In genomic region chr10:29273478-29273877, GRCh38 we compare ENCODE assay signal across 25 cellular contexts. TPM values are rescaled to one million over a fixed set of nuclear protein-coding genes. Genes with fewer than 3 reads are reported as not detected.
"Had no signal": no experiment of that assay in that cellular context is flagged by ENCODE, and none has a peak within 500 bp of the region (broad histone marks: within the 10 kb centered on the region; RNA-seq: fewer than 3 reads in every experiment).

No MANE protein-coding gene starts in this region.

- H3K4me3 Mint-ChIP-seq: activated naive CD4-positive, alpha-beta T cell treated with anti-CD3 and anti-CD28 coated beads, Interleukin-2, amount 50 U/mL, for 24 hours; brain; naive thymus-derived CD8-positive, alpha-beta T cell had no signal

- H3K4me1 ChIP-seq: lower lobe of right lung, pancreas, psoas muscle, right atrium auricular region, thyroid gland, uterus had no signal

- H3K36me3 Mint-ChIP-seq: brain; naive thymus-derived CD8-positive, alpha-beta T cell had no signal

- H3K9me3 ChIP-seq: lower lobe of right lung, neutrophil, pancreas, psoas muscle, right atrium auricular region, thyroid gland, uterus had no signal

- DNase-seq: activated CD4-positive, CD25-positive, alpha-beta regulatory T cell treated with anti-CD3 and anti-CD28 coated beads, Interleukin-2, amount 50 U/mL, for 72 hours; activated gamma-delta T cell treated with Interleukin-2 at 50 U/mL for 16 hours; activated T-cell treated with anti-CD3 and anti-CD28 coated beads, Interleukin-2, amount 50 U/mL, for 1 hour; foreskin melanocyte; lower lobe of right lung; naive thymus-derived CD8-positive, alpha-beta T cell; pancreas; psoas muscle; stimulated activated CD4-positive, alpha-beta T cell treated with anti-CD3 and anti-CD28 coated beads, Interleukin-12 subunit alpha, Interleukin-12 subunit beta, amount 100 ng/mL, for 4 hours; stimulated activated CD4-positive, alpha-beta T cell treated with anti-CD3 and anti-CD28 coated beads, Interleukin-4, amount 100 ng/mL, for 4 hours; stimulated activated naive CD8-positive, alpha-beta T cell treated with anti-CD3 and anti-CD28 coated beads, Interleukin-15, Interleukin-2, amounts not matched to agents 100 U/mL and 50 U/mL, for 24 hours; substantia nigra; thyroid gland; uterus; WERI-Rb-1 had no signal

- H3K4me1 Mint-ChIP-seq: activated naive CD4-positive, alpha-beta T cell treated with anti-CD3 and anti-CD28 coated beads, Interleukin-2, amount 50 U/mL, for 24 hours; naive thymus-derived CD8-positive, alpha-beta T cell had no signal

- H2AFZ ChIP-seq: hepatocyte had no signal

- H3K27ac ChIP-seq: hepatocyte, lower lobe of right lung, neutrophil, pancreas, psoas muscle, right atrium auricular region, thyroid gland, uterus, WERI-Rb-1 had no signal

- H3K27me3 ChIP-seq: hepatocyte, neutrophil, pancreas, right atrium auricular region, thyroid gland, uterus had no signal

- H3K36me3 ChIP-seq: lower lobe of right lung, neutrophil, pancreas, right atrium auricular region, thyroid gland, uterus, WERI-Rb-1 had no signal

- H3K4me3 ChIP-seq: hepatocyte, lower lobe of right lung, pancreas, psoas muscle, right atrium auricular region, thyroid gland, uterus had no signal

- H3K4me2 ChIP-seq: hepatocyte had no signal

- ATAC-seq: left lobe of liver; lower lobe of right lung; naive thymus-derived CD8-positive, alpha-beta T cell; pancreas; psoas muscle; stimulated activated naive CD8-positive, alpha-beta T cell treated with anti-CD3 and anti-CD28 coated beads, Interleukin-15, Interleukin-2, amounts not matched to agents 100 U/mL and 50 U/mL, for 24 hours had no signal

- H3K27ac Mint-ChIP-seq: activated naive CD4-positive, alpha-beta T cell treated with anti-CD3 and anti-CD28 coated beads, Interleukin-2, amount 50 U/mL, for 24 hours; brain; naive thymus-derived CD8-positive, alpha-beta T cell had no signal

RNA-seq across cellular contexts. Expression of gene LYZL1, which starts 15.4 kb away (rescaled TPM):
- total RNA-seq: cardiac septum; chondrocyte; epithelial cell of proximal tubule; hepatocyte; left lobe of liver; lower lobe of right lung; naive thymus-derived CD8-positive, alpha-beta T cell; pancreas; psoas muscle; right atrium auricular region; T-helper 2 cell treated with Interferon-gamma antibody and Interleukin-4, amounts not matched to agents 100 ng/mL and 5 ng/mL, for 36 hours; uterus had no signal
- polyA plus RNA-seq: hepatocyte; naive thymus-derived CD8-positive, alpha-beta T cell; pancreas; psoas muscle had no signal
